ENCODE assay signal across 8 cellular contexts in genomic region chr16:29613307-29614057, GRCh38. TPM values are rescaled to one million over a fixed set of nuclear protein-coding genes. Genes with fewer than 3 reads are reported as not detected.
DNase-seq lines count a peak whose midpoint lies in the region; ATAC-seq, FAIRE-seq and TF ChIP-seq lines count a peak whose summit lies in the region.
"Not testable (repeated sequence)": the region's sequence is repeated elsewhere in the genome, so short reads cannot be mapped to it uniquely, and the experiment has no call there.

No MANE protein-coding gene starts in this region.

- not testable (repeated sequence) for H3K9ac ChIP-seq in HepG2 (ENCODE audit: insufficient read depth, low read depth, low read length)

- CTCF ChIA-PET in activated CD8-positive, alpha-beta T cell treated with anti-CD3 and anti-CD28 coated beads for 36 hours (lab: Charles Lee); HepG2 (lab: Yijun Ruan, JAX; ENCODE audit: low intra/inter-chr PET ratio, low total read pairs): not testable (repeated sequence)

- peaks cover 26% of the 10 kb centered on the region for H3K36me3 Mint-ChIP-seq in activated CD8-positive, alpha-beta T cell treated with anti-CD3 and anti-CD28 coated beads for 36 hours (ENCODE audit: low read depth)

- TF ChIP-seq CTCF in AG10803 (conservative IDR thresholded peaks at IDR 0.05; ENCODE audit: low read length); activated CD8-positive, alpha-beta T cell treated with anti-CD3 and anti-CD28 coated beads for 36 hours (IDR thresholded peaks at IDR 0.05); HepG2 (CRISPR knock-in tag; IDR thresholded peaks at IDR 0.05): not testable (repeated sequence)

- TF ChIP-seq EP300 in HepG2 (IDR thresholded peaks at IDR 0.05; ENCODE audit: low read depth in 2 of 2, low read length in 2 of 2); HepG2 (CRISPR knock-in tag; IDR thresholded peaks at IDR 0.05; ENCODE audit: borderline replicate concordance): not testable (repeated sequence)

- H3K4me1 ChIP-seq in HepG2 (ENCODE audit: insufficient read depth, low read length), result peaks cover 18% of the 10 kb centered on the region

- not testable (repeated sequence) for H3K36me3 ChIP-seq in HepG2 (replicated peaks in 1 of 2; ENCODE audit: control insufficient read depth in 1 of 2, insufficient read depth in 2 of 2, low read length in 2 of 2)

- DNase-seq in AG10803 (ENCODE audit: low read depth) (peak; percentile 70), GM19238 (ENCODE audit: insufficient read length, low spot score) (peak; percentile 44), HT1080 (ENCODE audit: low read depth) (peak; percentile 56), NOMO-1 treated with DMSO at 0.1 percent for 48 hours (lab: John Stamatoyannopoulos, UW; ENCODE audit: unreplicated experiment) (peak; percentile 79), dermis microvascular lymphatic vessel endothelial cell (ENCODE audit: low read depth in 2 of 2) (peak; percentile 26 to 80)
- peak; percentile 93 for DNase-seq in activated CD8-positive, alpha-beta T cell treated with anti-CD3 and anti-CD28 coated beads for 36 hours
- DNase-seq in HepG2 (ENCODE audit: low spot score), result not testable (repeated sequence)
- peak; percentile 79 to 93 (median 88) for DNase-seq in stimulated activated CD4-positive, alpha-beta T cell treated with anti-CD3 and anti-CD28 coated beads, Interleukin-1b, Interleukin-23, amount 100 ng/mL, for 24 hours (ENCODE audit: low read depth in 4 of 4, low spot score in 1 of 4)

- not testable (repeated sequence) for H3K4me2 ChIP-seq in HepG2 (ENCODE audit: low read depth, low read length)

- H3K4me3 ChIP-seq in AG10803 (ENCODE audit: low read length), result peak overlapping the region; percentile 76
- not testable (repeated sequence) for H3K4me3 ChIP-seq in HepG2 (replicated peaks in 1 of 3; ENCODE audit: insufficient read depth in 1 of 3, low read depth in 2 of 3, low read length in 3 of 3)

- not testable (repeated sequence) for TF ChIP-seq RAD21 in HepG2 (CRISPR knock-in tag; IDR thresholded peaks at IDR 0.05)

- POLR2A ChIA-PET in activated CD8-positive, alpha-beta T cell treated with anti-CD3 and anti-CD28 coated beads for 36 hours (lab: Charles Lee), result interaction anchor here (0.7 to 1.0 kb wide), 4 partner anchors 11 to 52 kb away, joined by 3 to 4 read pairs (median 3); partner anchors contain the start of gene SPN
- POLR2A ChIA-PET in HepG2 (lab: Yijun Ruan, JAX), result not testable (repeated sequence)

- H3K27me3 Mint-ChIP-seq in activated CD8-positive, alpha-beta T cell treated with anti-CD3 and anti-CD28 coated beads for 36 hours, result not testable (repeated sequence)

- BruUV-seq in HepG2 (replicated peaks; lab: Mats Ljungman, UMichigan), result not testable (repeated sequence)

- not testable (repeated sequence) for FAIRE-seq in HepG2 (lab: Jason Lieb, UNC)

- 98% methylated on average over 100 of the region's 100 CpGs for WGBS in HepG2 (ENCODE audit: low lambda C conversion rate)

- in situ Hi-C loops in HepG2 (cut with HindIII; ENCODE audit: extremely low pct_ligation_motif_present, low pct_unique_long_range_greater_than_20kb), result not testable (repeated sequence)

- intact Hi-C loops in activated CD8-positive, alpha-beta T cell treated with anti-CD3 and anti-CD28 coated beads for 36 hours (cut with micrococcal nuclease); HepG2 (cut with micrococcal nuclease; ENCODE audit: unreplicated experiment): not testable (repeated sequence)

- peak; percentile 66 for ATAC-seq in activated CD8-positive, alpha-beta T cell treated with anti-CD3 and anti-CD28 coated beads for 36 hours
- 0 out of 3 replicates have a peak, but pooled peaks have one; percentile 4 for ATAC-seq in HepG2

- not testable (repeated sequence) for H3K27ac ChIP-seq in HepG2 (ENCODE audit: extremely low read length, insufficient read depth, low read length)

- H3K27ac Mint-ChIP-seq in activated CD8-positive, alpha-beta T cell treated with anti-CD3 and anti-CD28 coated beads for 36 hours, result peak overlapping the region; percentile 98

- H4K20me1 ChIP-seq in HepG2 (ENCODE audit: insufficient read depth, low read length), result not testable (repeated sequence)

- TF ChIP-seq POLR2A in HepG2 (IDR thresholded peaks at IDR 0.05; ENCODE audit: insufficient read depth in 1 of 2, low read depth in 2 of 2, low read length in 2 of 2), result not testable (repeated sequence)

- H3K4me1 Mint-ChIP-seq in activated CD8-positive, alpha-beta T cell treated with anti-CD3 and anti-CD28 coated beads for 36 hours (ENCODE audit: low read depth), result not testable (repeated sequence)

- not testable (repeated sequence) for H3K27me3 ChIP-seq in HepG2 (ENCODE audit: control insufficient read depth in 1 of 2, insufficient read depth in 2 of 2, low read length in 2 of 2)

- H3K4me3 Mint-ChIP-seq in activated CD8-positive, alpha-beta T cell treated with anti-CD3 and anti-CD28 coated beads for 36 hours, result peak overlapping the region; percentile 93

- H3K79me2 ChIP-seq in HepG2 (ENCODE audit: insufficient read depth, low read length), result not testable (repeated sequence)

- H3K9me3 ChIP-seq in HepG2 (ENCODE audit: low read length), result not testable (repeated sequence)

- H3K9me3 Mint-ChIP-seq in activated CD8-positive, alpha-beta T cell treated with anti-CD3 and anti-CD28 coated beads for 36 hours, result not testable (repeated sequence)

- not testable (repeated sequence) for H2AFZ ChIP-seq in HepG2 (ENCODE audit: low read length)

TF ChIP-seq in HepG2, 621 proteins besides CTCF, POLR2A, EP300 and RAD21:
- 0 out of 2 replicates have a peak, but pooled peaks have one; percentile 60 for TF ChIP-seq ZHX1 (CRISPR knock-in tag; IDR thresholded peaks at IDR 0.05; ENCODE audit: low read depth)
- peak; percentile 48 for TF ChIP-seq HOXA3 (CRISPR knock-in tag; IDR thresholded peaks at IDR 0.05)

RNA-seq across cellular contexts. Expression of gene SPN, which starts 49.6 kb away (rescaled TPM):
- 4.1 TPM in 2 replicates for total RNA-seq in HT1080 (2014; rRNA removed; shearing (Covaris generic))
- 12.0 and 12.2 TPM in 2 replicates for polyA plus RNA-seq in HT1080 (2015; cell fraction: cytosol; rRNA removed)
- polyA plus RNA-seq in HT1080 (2015; cell fraction: nucleus; rRNA removed), result 27.1 and 37.2 TPM in 2 replicates
- total RNA-seq in activated CD8-positive, alpha-beta T cell treated with anti-CD3 and anti-CD28 coated beads for 36 hours, result 100 to 1,000 TPM; 110 to 119 TPM
- total RNA-seq in dermis microvascular lymphatic vessel endothelial cell, result under 0.01 TPM in 1 of 2 replicates, not detected in the other
- 0.22 and 0.38 TPM in 2 replicates for total RNA-seq in HepG2 (2016; rRNA removed; fragmentation: Illumina TruSeq; extraction: Trizol)
- 0.10 TPM in 1 of 2 replicates, not detected in the other for total RNA-seq in HepG2 (2016; cell fraction: cytosol; rRNA removed; fragmentation: Illumina TruSeq; extraction: Trizol; ENCODE audit: low read depth)
- 0.10 and 0.35 TPM in 2 replicates for total RNA-seq in HepG2 (2016; cell fraction: insoluble cytoplasmic fraction; rRNA removed; fragmentation: Illumina TruSeq; extraction: Trizol)
- 0.06 TPM in 1 of 2 replicates, not detected in the other for total RNA-seq in HepG2 (2016; cell fraction: membrane; rRNA removed; fragmentation: Illumina TruSeq; extraction: Trizol)
- 0.28 and 0.34 TPM in 2 replicates for total RNA-seq in HepG2 (2016; cell fraction: nucleus; rRNA removed; fragmentation: Illumina TruSeq; extraction: Trizol)
- 1.6 and 3.8 TPM in 2 replicates for polyA plus RNA-seq in HepG2 (2011; rRNA removed)
- polyA plus RNA-seq in HepG2 (2011; cell fraction: cytosol; rRNA removed), result 0.94 and 1.1 TPM in 2 replicates
- polyA plus RNA-seq in HepG2 (2011; cell fraction: nucleus; rRNA removed), result 1.1 and 2.5 TPM in 2 replicates
- 2.4 and 2.5 TPM in 2 replicates for polyA plus RNA-seq in HepG2 (2012)
- polyA plus RNA-seq in HepG2 (2016; cell fraction: cytosol; fragmentation: Illumina TruSeq; extraction: Trizol; ENCODE audit: low read depth), result 0.07 and 0.09 TPM in 2 replicates
- polyA plus RNA-seq in HepG2 (2016; cell fraction: insoluble cytoplasmic fraction; fragmentation: Illumina TruSeq; extraction: Trizol; ENCODE audit: low read depth), result 0.25 and 0.39 TPM in 2 replicates
- polyA plus RNA-seq in HepG2 (2016; cell fraction: membrane; fragmentation: Illumina TruSeq; extraction: Trizol; ENCODE audit: low read depth), result 0.13 and 0.23 TPM in 2 replicates
- 0.44 and 1.1 TPM in 2 replicates for polyA plus RNA-seq in HepG2 (2016; cell fraction: nucleus; fragmentation: Illumina TruSeq; extraction: Trizol; ENCODE audit: insufficient read depth, low read depth)
- polyA minus RNA-seq in HepG2 (2011; rRNA and poly(A)+ RNA removed; ENCODE audit: low replicate concordance), result 1.7 and 5.3 TPM in 2 replicates
- 0.79 and 1.7 TPM in 2 replicates for polyA minus RNA-seq in HepG2 (2011; cell fraction: cytosol; rRNA and poly(A)+ RNA removed)
- 0.52 and 1.4 TPM in 2 replicates for polyA minus RNA-seq in HepG2 (2011; cell fraction: nucleus; rRNA and poly(A)+ RNA removed)

Comparison
In these comparisons a context has a peak if more than half of its experiments do, and no peak if none do; other contexts are left out.
1. RNA of gene SPN, which starts 49.6 kb away (total RNA-seq): 110 to 119 TPM in activated CD8-positive, alpha-beta T cell treated with anti-CD3 and anti-CD28 coated beads for 36 hours; 4.1 TPM in HT1080, 0.06 to 0.38 TPM in HepG2 and under 0.01 TPM in dermis microvascular lymphatic vessel endothelial cell; every median in the first group is over 10 times any median in the second.